10 cellular contexts compared by ENCODE assay signal in genomic region chr3:122414391-122414790, GRCh38. TPM values are rescaled to one million over a fixed set of nuclear protein-coding genes. Genes with fewer than 3 reads are reported as not detected.
DNase-seq lines count a peak whose midpoint lies in the region; ATAC-seq and TF ChIP-seq lines count a peak whose summit lies in the region.
"Had no signal": no experiment of that assay in that cellular context is flagged by ENCODE, and none has a peak within 500 bp of the region (broad histone marks: within the 10 kb centered on the region; RNA-seq: fewer than 3 reads in every experiment).

No MANE protein-coding gene starts in this region.

- peaks cover 34 to 64% (median 50%) of the 10 kb centered on the region in 4 donors for H3K4me1 Mint-ChIP-seq in CD4-positive, CD25-positive, alpha-beta regulatory T cell
- H3K4me1 Mint-ChIP-seq in HFFc6 (ENCODE audit: low read depth) = peaks cover 31% of the 10 kb centered on the region
- H3K4me1 Mint-ChIP-seq in activated T-helper 2 cell treated with anti-CD3 and anti-CD28 coated beads, Interferon-gamma antibody, Interleukin-2, Interleukin-4, amounts not matched to agents 10 μg/mL and 5 μg/mL and 100 μg/mL, durations not matched to agents 14 hours and 24 hours and 36 hours (ENCODE audit: low read depth) = peaks cover 24% of the 10 kb centered on the region

- H2BK15ac ChIP-seq in mesenchymal stem cell (ENCODE audit: low read depth, poor library complexity, severe bottlenecking) = no peak overlapping the region

- H3K9me3 Mint-ChIP-seq in CD4-positive, CD25-positive, alpha-beta regulatory T cell = no peaks in the 10 kb centered on the region
- H3K9me3 Mint-ChIP-seq in HFFc6 = no peaks in the 10 kb centered on the region; the same call in 1 of the 2 replicates
- H3K9me3 Mint-ChIP-seq in activated T-helper 2 cell treated with anti-CD3 and anti-CD28 coated beads, Interferon-gamma antibody, Interleukin-2, Interleukin-4, amounts not matched to agents 10 μg/mL and 5 μg/mL and 100 μg/mL, durations not matched to agents 14 hours and 24 hours and 36 hours = no peaks in the 10 kb centered on the region

- H3K4me1 ChIP-seq in CD4-positive, CD25-positive, alpha-beta regulatory T cell (ENCODE audit: control insufficient read depth, insufficient read depth, low read length, poor library complexity, severe bottlenecking) = peaks cover 20% of the 10 kb centered on the region
- peaks cover 4% of the 10 kb centered on the region for H3K4me1 ChIP-seq in mesenchymal stem cell (ENCODE audit: control insufficient read depth, insufficient read depth, low read depth, low read length)

- peaks cover 36% of the 10 kb centered on the region for H3K36me3 ChIP-seq in CD4-positive, CD25-positive, alpha-beta regulatory T cell (ENCODE audit: control insufficient read depth, insufficient read depth, low read length)
- H3K36me3 ChIP-seq in mesenchymal stem cell (ENCODE audit: control insufficient read depth in 1 of 2, insufficient read depth in 2 of 2, low read depth in 1 of 2, low read length in 2 of 2) = peaks cover 8 to 39% of the 10 kb centered on the region in 2 experiments

- intact Hi-C loops in activated T-helper 2 cell treated with anti-CD3 and anti-CD28 coated beads, Interferon-gamma antibody, Interleukin-2, Interleukin-4, amounts not matched to agents 10 μg/mL and 5 μg/mL and 100 μg/mL, durations not matched to agents 14 hours and 24 hours and 36 hours (cut with micrococcal nuclease) = loop anchor here (10.0 kb wide), 1 partner anchor 380 kb away; the partner anchor contains the start of genes HSPBAP1 and SLC49A4

- H3K4me2 ChIP-seq in mesenchymal stem cell (ENCODE audit: low read length, poor library complexity, severe bottlenecking) = no peak overlapping the region

- H2AK5ac ChIP-seq in mesenchymal stem cell (ENCODE audit: low read length, severe bottlenecking) = no peak overlapping the region

- DNase-seq in CD4-positive, CD25-positive, alpha-beta regulatory T cell = no peak
- no peak for DNase-seq in HFFc6
- DNase-seq in activated T-helper 2 cell treated with anti-CD3 and anti-CD28 coated beads, Interferon-gamma antibody, Interleukin-2, Interleukin-4, amounts not matched to agents 10 μg/mL and 5 μg/mL and 100 μg/mL, durations not matched to agents 14 hours and 24 hours and 36 hours (ENCODE audit: low spot score) = no peak
- DNase-seq in mesenchymal stem cell = no peak
- DNase-seq in KBM-7 = no peak
- no peak for DNase-seq in GM10266 (ENCODE audit: extremely low spot score)
- no peak for DNase-seq in effector CD4-positive, alpha-beta T cell
- DNase-seq: SIG-M5 had no signal

- no peak overlapping the region for H3K4ac ChIP-seq in mesenchymal stem cell (ENCODE audit: low read depth in 1 of 2, low read length in 2 of 2)

- TF ChIP-seq CTCF in HFFc6 (IDR thresholded peaks at IDR 0.05) = no peak
- TF ChIP-seq CTCF in GM10266 (IDR thresholded peaks at IDR 0.05; ENCODE audit: control insufficient read depth, insufficient read depth, low read depth, missing control alignments) = no peak

- H2BK120ac ChIP-seq in mesenchymal stem cell (ENCODE audit: low read depth, low read length) = no peak overlapping the region

- H3K9ac ChIP-seq in mesenchymal stem cell (ENCODE audit: low read length) = peak overlapping the region; percentile 99

- peaks cover 23% of the 10 kb centered on the region for H3K79me1 ChIP-seq in mesenchymal stem cell (replicated peaks; ENCODE audit: low read length, poor library complexity, severe bottlenecking)

- peak overlapping the region; percentile 34 for H3K27ac ChIP-seq in CD4-positive, CD25-positive, alpha-beta regulatory T cell (ENCODE audit: insufficient read depth, low read length, poor library complexity, severe bottlenecking)
- no peak overlapping the region for H3K27ac ChIP-seq in mesenchymal stem cell (ENCODE audit: low read length, poor library complexity, severe bottlenecking)

- H3K27me3 Mint-ChIP-seq in CD4-positive, CD25-positive, alpha-beta regulatory T cell = peaks cover 5% of the 10 kb centered on the region
- H3K27me3 Mint-ChIP-seq in HFFc6 (ENCODE audit: insufficient read depth) = peaks cover 7% of the 10 kb centered on the region
- H3K27me3 Mint-ChIP-seq in activated T-helper 2 cell treated with anti-CD3 and anti-CD28 coated beads, Interferon-gamma antibody, Interleukin-2, Interleukin-4, amounts not matched to agents 10 μg/mL and 5 μg/mL and 100 μg/mL, durations not matched to agents 14 hours and 24 hours and 36 hours (ENCODE audit: low read depth) = no peaks in the 10 kb centered on the region

- peak overlapping the region; percentile 99 for H3K4me3 ChIP-seq in CD4-positive, CD25-positive, alpha-beta regulatory T cell (ENCODE audit: low read depth, low read length)
- H3K4me3 ChIP-seq in mesenchymal stem cell (ENCODE audit: insufficient read depth in 1 of 2, low read depth in 1 of 2, low read length in 2 of 2) = peak overlapping the region in 1 of 2 experiments; percentile 96

- H3K27ac Mint-ChIP-seq in CD4-positive, CD25-positive, alpha-beta regulatory T cell = peak overlapping the region in 2 of 3 donors; percentile 59 to 99
- H3K27ac Mint-ChIP-seq in HFFc6 = peak overlapping the region; percentile 98; the same call in 1 of the 2 replicates
- H3K27ac Mint-ChIP-seq in activated T-helper 2 cell treated with anti-CD3 and anti-CD28 coated beads, Interferon-gamma antibody, Interleukin-2, Interleukin-4, amounts not matched to agents 10 μg/mL and 5 μg/mL and 100 μg/mL, durations not matched to agents 14 hours and 24 hours and 36 hours = peak overlapping the region; percentile 95

- no peak overlapping the region for H3K18ac ChIP-seq in mesenchymal stem cell (ENCODE audit: low read depth in 1 of 2, low read length in 2 of 2)

- no peak overlapping the region for H2BK12ac ChIP-seq in mesenchymal stem cell (ENCODE audit: low read length in 2 of 2)

- peaks cover 26% of the 10 kb centered on the region for H3K36me3 Mint-ChIP-seq in CD4-positive, CD25-positive, alpha-beta regulatory T cell
- H3K36me3 Mint-ChIP-seq in HFFc6 (ENCODE audit: low read depth) = peaks cover 27% of the 10 kb centered on the region
- peaks cover 37% of the 10 kb centered on the region for H3K36me3 Mint-ChIP-seq in activated T-helper 2 cell treated with anti-CD3 and anti-CD28 coated beads, Interferon-gamma antibody, Interleukin-2, Interleukin-4, amounts not matched to agents 10 μg/mL and 5 μg/mL and 100 μg/mL, durations not matched to agents 14 hours and 24 hours and 36 hours (ENCODE audit: low read depth)

- H4K8ac ChIP-seq in mesenchymal stem cell (ENCODE audit: low read length) = no peak overlapping the region

- no peaks in the 10 kb centered on the region for H3K27me3 ChIP-seq in CD4-positive, CD25-positive, alpha-beta regulatory T cell (ENCODE audit: control insufficient read depth, insufficient read depth, low read length)
- H3K27me3 ChIP-seq in mesenchymal stem cell (ENCODE audit: control insufficient read depth in 1 of 2, insufficient read depth in 1 of 2, low read length in 2 of 2) = no peaks in the 10 kb centered on the region

- no peak overlapping the region for H2BK5ac ChIP-seq in mesenchymal stem cell (ENCODE audit: low read depth, low read length, poor library complexity, severe bottlenecking)

- H3K23ac ChIP-seq in mesenchymal stem cell (ENCODE audit: low read length in 2 of 2) = no peak overlapping the region

- no peak for ATAC-seq in CD4-positive, CD25-positive, alpha-beta regulatory T cell (ENCODE audit: low read depth in 2 of 2)
- ATAC-seq in HG03135 (IDR thresholded peaks at IDR 0.05; ENCODE audit: unreplicated experiment) = no peak
- ATAC-seq: esophagus mucosa had no signal

- no peak overlapping the region for H2AFZ ChIP-seq in mesenchymal stem cell (ENCODE audit: low read depth, low read length)

- H3K14ac ChIP-seq in mesenchymal stem cell (ENCODE audit: low read length in 2 of 2) = no peak overlapping the region

- in situ Hi-C loops in KBM-7 (cut with MboI; ENCODE audit: low pct_unique_long_range_greater_than_20kb, low sequenced_read_pairs) = no loop called here

- H3K9me3 ChIP-seq in CD4-positive, CD25-positive, alpha-beta regulatory T cell (ENCODE audit: control insufficient read depth in 2 of 2, low read length in 2 of 2) = no peaks in the 10 kb centered on the region
- no peaks in the 10 kb centered on the region for H3K9me3 ChIP-seq in mesenchymal stem cell (ENCODE audit: control insufficient read depth, low read length)

- WGBS in mesenchymal stem cell = 100% methylated on average over 2 of the region's 3 CpGs

- peak overlapping the region; percentile 83 to 99 (median 97) for H3K4me3 Mint-ChIP-seq in CD4-positive, CD25-positive, alpha-beta regulatory T cell
- peak overlapping the region; percentile 93 for H3K4me3 Mint-ChIP-seq in HFFc6
- peak overlapping the region; percentile 93 for H3K4me3 Mint-ChIP-seq in activated T-helper 2 cell treated with anti-CD3 and anti-CD28 coated beads, Interferon-gamma antibody, Interleukin-2, Interleukin-4, amounts not matched to agents 10 μg/mL and 5 μg/mL and 100 μg/mL, durations not matched to agents 14 hours and 24 hours and 36 hours (ENCODE audit: low read depth)

- no peak overlapping the region for H4K91ac ChIP-seq in mesenchymal stem cell (ENCODE audit: low read length)

RNA-seq across cellular contexts. Expression of gene WDR5B, which starts 1.5 kb away (rescaled TPM):
- 4.9 TPM for total RNA-seq in CD4-positive, CD25-positive, alpha-beta regulatory T cell
- polyA plus RNA-seq in CD4-positive, CD25-positive, alpha-beta regulatory T cell = 1 to 10 TPM; 2.0 to 2.5 (median 2.4) TPM
- 1 to 10 TPM; 4.6 to 5.8 (median 5.4) TPM for total RNA-seq in HFFc6 (2021; fragmentation: NEBNext Ultra II Directional; extraction: Animal tissue kit (Norgen Biotek cat#: 25700))
- total RNA-seq in activated T-helper 2 cell treated with anti-CD3 and anti-CD28 coated beads, Interferon-gamma antibody, Interleukin-2, Interleukin-4, amounts not matched to agents 10 μg/mL and 5 μg/mL and 100 μg/mL, durations not matched to agents 14 hours and 24 hours and 36 hours = 4.9 and 5.5 TPM in 2 replicates
- polyA plus RNA-seq in mesenchymal stem cell (2013, experiment 1 of 2) = 3.5 TPM
- 3.3 TPM for polyA plus RNA-seq in mesenchymal stem cell (2013, experiment 2 of 2)

RNA-seq across cellular contexts. Expression of gene FAM162A, which starts 30.4 kb away (rescaled TPM):
- 23.5 TPM for total RNA-seq in CD4-positive, CD25-positive, alpha-beta regulatory T cell
- polyA plus RNA-seq in CD4-positive, CD25-positive, alpha-beta regulatory T cell = 100 to 1,000 TPM; 103 to 126 (median 105) TPM
- total RNA-seq in HFFc6 (2021; fragmentation: NEBNext Ultra II Directional; extraction: Animal tissue kit (Norgen Biotek cat#: 25700)) = 10 to 100 TPM; 28.4 to 37.5 (median 31.5) TPM
- 82.2 and 85.8 TPM in 2 replicates for total RNA-seq in activated T-helper 2 cell treated with anti-CD3 and anti-CD28 coated beads, Interferon-gamma antibody, Interleukin-2, Interleukin-4, amounts not matched to agents 10 μg/mL and 5 μg/mL and 100 μg/mL, durations not matched to agents 14 hours and 24 hours and 36 hours
- 15.0 TPM for polyA plus RNA-seq in mesenchymal stem cell (2013, experiment 1 of 2)
- 15.5 TPM for polyA plus RNA-seq in mesenchymal stem cell (2013, experiment 2 of 2)

RNA-seq across cellular contexts. Expression of gene MIX23, which starts 31.4 kb away (rescaled TPM):
- total RNA-seq in CD4-positive, CD25-positive, alpha-beta regulatory T cell = 14.1 TPM
- 10 to 100 TPM; 16.8 to 33.1 (median 24.8) TPM for polyA plus RNA-seq in CD4-positive, CD25-positive, alpha-beta regulatory T cell
- 10 to 100 TPM; 29.8 to 43.6 (median 40.6) TPM for total RNA-seq in HFFc6 (2021; fragmentation: NEBNext Ultra II Directional; extraction: Animal tissue kit (Norgen Biotek cat#: 25700))
- 105 and 110 TPM in 2 replicates for total RNA-seq in activated T-helper 2 cell treated with anti-CD3 and anti-CD28 coated beads, Interferon-gamma antibody, Interleukin-2, Interleukin-4, amounts not matched to agents 10 μg/mL and 5 μg/mL and 100 μg/mL, durations not matched to agents 14 hours and 24 hours and 36 hours
- 23.3 TPM for polyA plus RNA-seq in mesenchymal stem cell (2013, experiment 1 of 2)
- polyA plus RNA-seq in mesenchymal stem cell (2013, experiment 2 of 2) = 23.1 TPM
